ENCODE assay signal across 31 cellular contexts in the genomic region with DNA sequence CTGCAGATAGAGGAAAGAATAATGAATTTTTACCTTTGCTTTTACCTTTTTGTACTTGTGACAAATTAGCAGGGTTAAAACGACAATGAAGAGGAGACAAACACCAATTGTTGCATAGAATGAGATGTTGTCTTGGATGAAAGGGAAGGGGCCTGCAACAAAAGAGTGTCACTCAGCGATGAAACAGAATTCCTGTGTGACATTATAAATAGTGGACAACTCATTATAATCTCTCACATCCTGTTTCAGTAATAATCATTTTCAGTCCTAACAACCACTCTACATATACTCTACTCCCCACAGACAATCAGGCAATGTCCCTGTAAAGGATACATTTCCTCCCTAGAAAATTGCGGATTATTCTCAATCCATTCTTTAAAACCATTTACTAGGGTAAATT. TPM values are rescaled to one million over a fixed set of nuclear protein-coding genes. Genes with fewer than 3 reads are reported as not detected.
DNase-seq lines count a peak whose midpoint lies in the region; ATAC-seq, FAIRE-seq and TF ChIP-seq lines count a peak whose summit lies in the region.
"Had no signal": no experiment of that assay in that cellular context is flagged by ENCODE, and none has a peak within 500 bp of the region (broad histone marks: within the 10 kb centered on the region; RNA-seq: fewer than 3 reads in every experiment).

No MANE protein-coding gene starts in this region.

- no peak overlapping the region for H2AFZ ChIP-seq in OCI-LY3 (ENCODE audit: low read depth, low read length)
- H2AFZ ChIP-seq in GM12878 (ENCODE audit: control insufficient read depth, low read depth, low read length), result no peak overlapping the region
- H2AFZ ChIP-seq in hepatocyte, result no peak overlapping the region

- intact Hi-C loops in GM12878 (cut with micrococcal nuclease; ENCODE audit: unreplicated experiment) (loop anchor here (10.0 kb wide), 1 partner anchor 601 kb away; no protein-coding TSS in a partner anchor), A673 (cut with micrococcal nuclease; ENCODE audit: unreplicated experiment) (no loop called here)

- H3K27me3 ChIP-seq in OCI-LY3 (ENCODE audit: low read depth, low read length) (no peaks in the 10 kb centered on the region), GM12878 (replicated peaks in 1 of 2; ENCODE audit: control insufficient read depth in 2 of 2, insufficient read depth in 2 of 2, low read length in 1 of 2) (no peaks in the 10 kb centered on the region), hepatocyte (no peaks in the 10 kb centered on the region), right atrium auricular region (no peaks in the 10 kb centered on the region), H7 (ENCODE audit: control insufficient read depth, insufficient read depth, low read length) (no peaks in the 10 kb centered on the region; the same call in 1 of the 2 replicates), A673 (replicated peaks; ENCODE audit: insufficient read depth, low read depth, low read length, poor library complexity) (no peaks in the 10 kb centered on the region)
- H3K27me3 ChIP-seq: BLaER1 had no signal

- FAIRE-seq in GM12891 (lab: Jason Lieb, UNC) (no peak), GM12878 (lab: Jason Lieb, UNC) (no peak)
- FAIRE-seq: A549, GM12892 had no signal

- 58% methylated on average over 3 of the region's 3 CpGs for WGBS in GM12878 (ENCODE audit: insufficient coverage, insufficient replicate concordance, low lambda C conversion rate, missing lambda C conversion rate)
- WGBS in hepatocyte (ENCODE audit: low lambda C conversion rate, missing lambda C conversion rate), result 91% methylated on average over 3 of the region's 3 CpGs

- H3K9ac ChIP-seq in OCI-LY3 (ENCODE audit: low read length) (no peak overlapping the region), GM12878 (ENCODE audit: control insufficient read depth, insufficient read depth, low read length) (no peak overlapping the region)
- H3K9ac ChIP-seq: BLaER1 had no signal

- 0 out of 4 replicates have a peak, but pooled peaks of 1 of the 2 experiments have one; percentile 19 for TF ChIP-seq EP300 in GM12878 (IDR thresholded peaks at IDR 0.05; ENCODE audit: borderline replicate concordance in 1 of 2, control insufficient read depth in 1 of 2, low read depth in 2 of 2, low read length in 2 of 2)

- SMC1A ChIA-PET in GM12878 (lab: Charles Lee; ENCODE audit: uncharacterized antibody, unreplicated experiment), result interaction anchor here (1.0 to 2.5 kb wide), 4 partner anchors 16 to 23 kb away, joined by 3 to 12 read pairs (median 12); no protein-coding TSS in a partner anchor

- BruUV-seq in GM12878 (replicated peaks; lab: Mats Ljungman, UMichigan), result no TSS peak
- no TSS peak for BruUV-seq in A673 (replicated peaks; lab: Mats Ljungman, UMichigan)

- CTCF ChIA-PET in GM12878 (lab: Yijun Ruan, JAX) (interaction anchor here (0.6 kb wide), 1 partner anchor 603 kb away, joined by 4 read pairs; no protein-coding TSS in a partner anchor), A673 (lab: Charles Lee) (no interaction called here)

- no peaks in the 10 kb centered on the region for H3K36me3 ChIP-seq in OCI-LY3 (replicated peaks; ENCODE audit: low read depth, low read length)
- H3K36me3 ChIP-seq in GM12878 (ENCODE audit: control insufficient read depth in 2 of 2, insufficient read depth in 2 of 2, low read length in 1 of 2), result no peaks in the 10 kb centered on the region
- H3K36me3 ChIP-seq in hepatocyte (replicated peaks; ENCODE audit: insufficient read depth, low read depth), result no peaks in the 10 kb centered on the region
- no peaks in the 10 kb centered on the region for H3K36me3 ChIP-seq in right atrium auricular region
- H3K36me3 ChIP-seq in H7 (replicated peaks; ENCODE audit: control insufficient read depth, insufficient read depth, low read length), result no peaks in the 10 kb centered on the region
- no peaks in the 10 kb centered on the region for H3K36me3 ChIP-seq in A673 (ENCODE audit: insufficient read depth, low read length, poor library complexity, severe bottlenecking)
- H3K36me3 ChIP-seq: BE2C had no signal

- H3K4me3 ChIP-seq in OCI-LY3 (ENCODE audit: low read length) (no peak overlapping the region), GM12878 (no peak overlapping the region), hepatocyte (no peak overlapping the region), right atrium auricular region (no peak overlapping the region), H7 (ENCODE audit: insufficient read depth, low read depth, low read length) (no peak overlapping the region), A673 (ENCODE audit: low read depth, low read length, poor library complexity, severe bottlenecking) (no peak overlapping the region)
- H3K4me3 ChIP-seq: A549, BLaER1 had no signal

- RAD21 ChIA-PET in GM12878 (lab: Charles Lee; ENCODE audit: unreplicated experiment), result interaction anchor here (0.8 to 3.0 kb wide), 2 partner anchors 21 to 45 kb away, joined by 3 to 7 read pairs; a partner anchor contains a TSS

- ATAC-seq in GM12878, result peak; percentile 45
- ATAC-seq: A549 had no signal

- no peaks in the 10 kb centered on the region for H3K9me3 ChIP-seq in OCI-LY3 (ENCODE audit: insufficient read depth, low read length)
- H3K9me3 ChIP-seq in GM12878 (replicated peaks; ENCODE audit: control insufficient read depth, insufficient read depth, low read length), result no peaks in the 10 kb centered on the region
- no peaks in the 10 kb centered on the region for H3K9me3 ChIP-seq in hepatocyte (ENCODE audit: low read depth)
- no peaks in the 10 kb centered on the region for H3K9me3 ChIP-seq in right atrium auricular region
- peaks cover 6% of the 10 kb centered on the region for H3K9me3 ChIP-seq in A673 (ENCODE audit: low read depth, low read length, poor library complexity, severe bottlenecking)
- H3K9me3 ChIP-seq: A549, BE2C had no signal

- H3K9me2 ChIP-seq in hepatocyte (replicated peaks; ENCODE audit: insufficient read depth), result no peaks in the 10 kb centered on the region

- H3K4me1 ChIP-seq in OCI-LY3 (ENCODE audit: low read length), result peaks cover 56% of the 10 kb centered on the region
- H3K4me1 ChIP-seq in GM12878 (ENCODE audit: control insufficient read depth, insufficient read depth, low read length), result peaks cover 53% of the 10 kb centered on the region
- peaks cover 4% of the 10 kb centered on the region for H3K4me1 ChIP-seq in hepatocyte (ENCODE audit: insufficient read depth)
- H3K4me1 ChIP-seq in right atrium auricular region, result no peaks in the 10 kb centered on the region
- H3K4me1 ChIP-seq in A673 (ENCODE audit: insufficient read depth, low read length, poor library complexity, severe bottlenecking), result no peaks in the 10 kb centered on the region
- H3K4me1 ChIP-seq: A549, BE2C had no signal

- in situ Hi-C loops in GM12878 (cut with MboI), result no loop called here

- no peak for TF ChIP-seq RAD21 in GM12878 (IDR thresholded peaks at IDR 0.05; ENCODE audit: insufficient read depth, low read depth, low read length)

- TF ChIP-seq CTCF in OCI-LY3 (IDR thresholded peaks at IDR 0.05; ENCODE audit: low read depth, low read length) (no peak), GM12878 (IDR thresholded peaks at IDR 0.05 in 2 of 3, conservative IDR thresholded peaks at IDR 0.05 in 1 of 3; ENCODE audit: control insufficient read depth in 2 of 3, extremely low read depth in 1 of 3, insufficient read depth in 1 of 3, low read depth in 3 of 3, low read length in 3 of 3) (no peak), hepatocyte (IDR thresholded peaks at IDR 0.05; ENCODE audit: poor library complexity) (no peak), right atrium auricular region (IDR thresholded peaks at IDR 0.05) (no peak), A673 (conservative IDR thresholded peaks at IDR 0.05; ENCODE audit: low read depth, low read length) (no peak)

- H3K79me2 ChIP-seq in OCI-LY3 (ENCODE audit: low read length) (no peaks in the 10 kb centered on the region), GM12878 (ENCODE audit: control insufficient read depth, insufficient read depth, low read length) (no peaks in the 10 kb centered on the region), hepatocyte (no peaks in the 10 kb centered on the region)

- TF ChIP-seq POLR2A in GM12891 (IDR thresholded peaks at IDR 0.05; ENCODE audit: low read depth, low read length) (no peak), GM12878 (IDR thresholded peaks at IDR 0.05; ENCODE audit: low read depth, low read length) (no peak)

- DNase-seq in GM12891 (ENCODE audit: insufficient read length, low spot score) (no peak), GM12878 (ENCODE audit: low read depth, low spot score) (no peak), hepatocyte (ENCODE audit: low spot score) (no peak), right atrium auricular region (ENCODE audit: low spot score) (no peak), H7 (no peak), OCI-M1 (lab: John Stamatoyannopoulos, UW) (no peak), A673 (ENCODE audit: low spot score) (no peak)
- DNase-seq: ACHN; BE2C; C1 segment of cervical spinal cord; CD4-positive, alpha-beta memory T cell; CD4-positive, CD25-positive, alpha-beta regulatory T cell; CD8-positive, alpha-beta memory T cell; COR-L47; DMS 273 treated with DMSO at 0.1 percent for 48 hours; DMS153; DMS53; DMS79; DND-41; EL; GDM1 had no signal

- POLR2A ChIA-PET in GM12878 (lab: Charles Lee) (interaction anchor here (1.3 to 1.6 kb wide), 2 partner anchors 15 kb away, joined by 3 to 4 read pairs; no protein-coding TSS in a partner anchor), A673 (lab: Charles Lee; ENCODE audit: low non-redundant PET) (no interaction called here)

- H3K27ac ChIP-seq in OCI-LY3 (ENCODE audit: low read length) (no peak overlapping the region), GM12878 (ENCODE audit: control insufficient read depth, insufficient read depth) (no peak overlapping the region), hepatocyte (peak overlapping the region; percentile 62), right atrium auricular region (no peak overlapping the region), A673 (ENCODE audit: low read depth, low read length, poor library complexity, severe bottlenecking) (no peak overlapping the region)
- H3K27ac ChIP-seq: 22Rv1, A549, BLaER1 had no signal

- peak overlapping the region; percentile 38 for H3K4me2 ChIP-seq in OCI-LY3 (ENCODE audit: low read length)
- peak overlapping the region; percentile 62 for H3K4me2 ChIP-seq in GM12878 (ENCODE audit: control insufficient read depth, insufficient read depth)
- H3K4me2 ChIP-seq in hepatocyte, result no peak overlapping the region
- H3K4me2 ChIP-seq: BLaER1 had no signal

- H4K20me1 ChIP-seq in OCI-LY3 (ENCODE audit: insufficient read depth, low read length) (no peaks in the 10 kb centered on the region), GM12878 (ENCODE audit: control insufficient read depth, insufficient read depth) (no peaks in the 10 kb centered on the region), hepatocyte (ENCODE audit: insufficient read depth, poor library complexity, severe bottlenecking) (no peaks in the 10 kb centered on the region)
- H4K20me1 ChIP-seq: BLaER1 had no signal

RNA-seq across cellular contexts. Expression of a gene that starts 45.8 kb away (rescaled TPM):
- polyA plus RNA-seq in GM12891 (2012; ENCODE audit: low read depth, missing spikeins), result not detected
- total RNA-seq in GM12878 (2013; cell fraction: nucleolus; rRNA removed), result not detected in 2 replicates
- not detected in 2 replicates for total RNA-seq in GM12878 (2014; rRNA removed)
- not detected in 2 replicates for total RNA-seq in GM12878 (2014; rRNA removed; fragmentation: Illumina TruSeq; extraction: Trizol)
- not detected in 2 replicates for total RNA-seq in GM12878 (2021)
- polyA plus RNA-seq in GM12878 (2011; ENCODE audit: low read depth), result not detected
- polyA plus RNA-seq in GM12878 (2011; rRNA removed), result not detected in 2 replicates
- not detected in 2 replicates for polyA plus RNA-seq in GM12878 (2011; cell fraction: cytosol; rRNA removed)
- polyA plus RNA-seq in GM12878 (2011; cell fraction: nucleus; rRNA removed), result not detected in 2 replicates
- polyA plus RNA-seq in GM12878 (2012), result not detected in 2 replicates
- polyA plus RNA-seq in GM12878 (2014; fragmentation: Illumina TruSeq; extraction: Trizol), result not detected in 2 replicates
- polyA plus RNA-seq in GM12878 (2014; fragmentation: Nextera tagmentation; extraction: Ambion mirVana), result not detected
- not detected in 2 replicates for polyA plus RNA-seq in GM12878 (2014; rRNA removed)
- not detected for polyA plus RNA-seq in GM12878 (2016; fragmentation: Nextera tagmentation; extraction: Ambion mirVana)
- polyA minus RNA-seq in GM12878 (2011; rRNA and poly(A)+ RNA removed), result not detected in 2 replicates
- polyA minus RNA-seq in GM12878 (2011; cell fraction: cytosol; rRNA and poly(A)+ RNA removed), result not detected in 2 replicates
- not detected in 2 replicates for polyA minus RNA-seq in GM12878 (2011; cell fraction: nucleus; rRNA and poly(A)+ RNA removed)
- 13.5 and 18.2 TPM in 2 replicates for total RNA-seq in hepatocyte
- 35.7 and 38.1 TPM in 2 replicates for polyA plus RNA-seq in hepatocyte
- not detected for total RNA-seq in right atrium auricular region
- not detected in 2 replicates for total RNA-seq in H7 (2014; rRNA removed; shearing (Covaris generic))
- not detected in 2 replicates for total RNA-seq in A673 (2021)
- total RNA-seq: A172; CD4-positive, alpha-beta memory T cell; CD4-positive, CD25-positive, alpha-beta regulatory T cell; CD8-positive, alpha-beta memory T cell; Daoy; G401 had no signal
- polyA plus RNA-seq: A549; AG04450; CD14-positive monocyte; CD4-positive, alpha-beta memory T cell; CD4-positive, CD25-positive, alpha-beta regulatory T cell; CD8-positive, alpha-beta memory T cell had no signal

Comparison
In these comparisons a context has a peak if more than half of its experiments do, and no peak if none do; other contexts are left out.
1. RNA of a gene that starts 45.8 kb away (total RNA-seq): 13.5 to 18.2 TPM in hepatocyte; not detected in GM12878, not detected in right atrium auricular region, not detected in H7 and not detected in A673; every median in the first group is over 10 times any median in the second.